Comparison of ENCODE assay signal across 8 cellular contexts in genomic region chr1:235883261-235883927, GRCh38. TPM values are rescaled to one million over a fixed set of nuclear protein-coding genes. Genes with fewer than 3 reads are reported as not detected.
DNase-seq lines count a peak whose midpoint lies in the region; ATAC-seq and TF ChIP-seq lines count a peak whose summit lies in the region.

No MANE protein-coding gene starts in this region.

- H3K36me3 ChIP-seq in prostate gland = no peaks in the 10 kb centered on the region

- intact Hi-C loops in activated CD4-positive, alpha-beta memory T cell treated with anti-CD3 and anti-CD28 coated beads for 36 hours (cut with micrococcal nuclease) = no loop called here
- intact Hi-C loops in prostate gland (cut with DNase I) = no loop called here

- peak overlapping the region; percentile 17 for H3K4me3 Mint-ChIP-seq in activated CD4-positive, alpha-beta memory T cell treated with anti-CD3 and anti-CD28 coated beads for 36 hours

- H3K4me3 ChIP-seq in fibroblast of villous mesenchyme (ENCODE audit: low read depth, low read length) = peak overlapping the region; percentile 14
- no peak overlapping the region for H3K4me3 ChIP-seq in prostate gland

- CTCF ChIA-PET in activated CD4-positive, alpha-beta memory T cell treated with anti-CD3 and anti-CD28 coated beads for 36 hours (lab: Charles Lee) = interaction anchor here (0.6 to 1.5 kb wide), 3 partner anchors 89 to 101 kb away, joined by 3 to 5 read pairs (median 4); no protein-coding TSS in a partner anchor

- peaks cover 2% of the 10 kb centered on the region for H3K4me1 ChIP-seq in prostate gland (replicated peaks)

- H3K27ac ChIP-seq in prostate gland = peak overlapping the region in 1 of 2 donors; percentile 52

- H3K27ac Mint-ChIP-seq in activated CD4-positive, alpha-beta memory T cell treated with anti-CD3 and anti-CD28 coated beads for 36 hours = peak overlapping the region; percentile 1

- H3K4me1 Mint-ChIP-seq in activated CD4-positive, alpha-beta memory T cell treated with anti-CD3 and anti-CD28 coated beads for 36 hours (ENCODE audit: low read depth) = peaks cover 46% of the 10 kb centered on the region

- H3K36me3 Mint-ChIP-seq in activated CD4-positive, alpha-beta memory T cell treated with anti-CD3 and anti-CD28 coated beads for 36 hours = no peaks in the 10 kb centered on the region

- POLR2A ChIA-PET in activated CD4-positive, alpha-beta memory T cell treated with anti-CD3 and anti-CD28 coated beads for 36 hours (lab: Charles Lee) = interaction anchor here (1.0 to 2.3 kb wide), 2 partner anchors 17 to 70 kb away, joined by 3 to 8 read pairs; partner anchors contain the start of gene LYST

- H3K27me3 Mint-ChIP-seq in activated CD4-positive, alpha-beta memory T cell treated with anti-CD3 and anti-CD28 coated beads for 36 hours = no peaks in the 10 kb centered on the region

- TF ChIP-seq POLR2A in prostate gland (IDR thresholded peaks at IDR 0.05) = no peak

- no peak for TF ChIP-seq CTCF in fibroblast of villous mesenchyme (IDR thresholded peaks at IDR 0.05; ENCODE audit: insufficient read depth, low read depth, low read length)
- TF ChIP-seq CTCF in prostate gland (IDR thresholded peaks at IDR 0.05) = no peak

- DNase-seq in EL (peak; percentile 97), fibroblast of villous mesenchyme (ENCODE audit: low read depth) (peak; percentile 98), prostate gland (ENCODE audit: low spot score) (peak; percentile 81), AML-193 (lab: John Stamatoyannopoulos, UW) (no peak)
- DNase-seq in activated CD4-positive, alpha-beta memory T cell treated with anti-CD3 and anti-CD28 coated beads for 36 hours = peak; percentile 49
- no peak for DNase-seq in activated CD4-positive, CD25-positive, alpha-beta regulatory T cell treated with anti-CD3 and anti-CD28 coated beads, Interleukin-2, amount 50 U/mL, for 72 hours

- no peaks in the 10 kb centered on the region for H3K27me3 ChIP-seq in prostate gland (replicated peaks; ENCODE audit: insufficient read depth)

- WGBS in prostate gland = 13% methylated on average over 12 of the region's 12 CpGs

- no peaks in the 10 kb centered on the region for H3K9me3 Mint-ChIP-seq in activated CD4-positive, alpha-beta memory T cell treated with anti-CD3 and anti-CD28 coated beads for 36 hours

- peak; percentile 35 for ATAC-seq in HG03378 (IDR thresholded peaks at IDR 0.05; ENCODE audit: unreplicated experiment)
- ATAC-seq in GM21526 (IDR thresholded peaks at IDR 0.05; ENCODE audit: low FRiP score, unreplicated experiment) = no peak

- H3K9me3 ChIP-seq in prostate gland = no peaks in the 10 kb centered on the region

RNA-seq across cellular contexts. Expression of gene LYST, which starts 16.7 kb away (rescaled TPM):
- 10 to 100 TPM; 26.5 to 28.0 TPM for total RNA-seq in activated CD4-positive, alpha-beta memory T cell treated with anti-CD3 and anti-CD28 coated beads for 36 hours
- total RNA-seq in fibroblast of villous mesenchyme (56.7 and 88.9 TPM in 2 replicates), prostate gland (10 to 100 TPM; 21.9 to 41.7 TPM)

Comparison
In these comparisons a context has a peak if more than half of its experiments do, and no peak if none do; other contexts are left out.
1. DNase-seq: peak in EL (single experiment), activated CD4-positive, alpha-beta memory T cell treated with anti-CD3 and anti-CD28 coated beads for 36 hours (single experiment), fibroblast of villous mesenchyme (single experiment) and prostate gland (single experiment); none in activated CD4-positive, CD25-positive, alpha-beta regulatory T cell treated with anti-CD3 and anti-CD28 coated beads, Interleukin-2, amount 50 U/mL, for 72 hours (single experiment) and AML-193 (0 of 2).